Comparison of ENCODE assay signal across 24 cellular contexts in genomic region chr7:46156835-46157234, GRCh38.
"Had no signal": no experiment of that assay in that cellular context is flagged by ENCODE, and none has a peak within 500 bp of the region (broad histone marks: within the 10 kb centered on the region; RNA-seq: fewer than 3 reads in every experiment).

No MANE protein-coding gene starts in this region.

- H3K27ac ChIP-seq: coronary artery, dorsolateral prefrontal cortex, esophagus squamous epithelium, foreskin keratinocyte, gastrocnemius medialis, heart right ventricle, left lung, lower lobe of right lung had no signal

- H3K4me1 Mint-ChIP-seq: naive B cell had no signal

- H3K27me3 ChIP-seq: foreskin keratinocyte, gastrocnemius medialis, heart right ventricle, left lung had no signal

- H3K4me1 ChIP-seq: esophagus squamous epithelium, gastrocnemius medialis, heart right ventricle, left lung, lower lobe of right lung had no signal

- H3K27ac Mint-ChIP-seq: mesothelial cell of epicardium, naive B cell had no signal

- H3K4me3 Mint-ChIP-seq: mesothelial cell of epicardium, naive B cell had no signal

- H3K4me3 ChIP-seq: coronary artery, dorsolateral prefrontal cortex, esophagus squamous epithelium, gastrocnemius medialis, heart right ventricle, left lung, lower lobe of right lung, mucosa of descending colon had no signal

- H3K36me3 ChIP-seq: esophagus squamous epithelium, gastrocnemius medialis, heart right ventricle, left lung, lower lobe of right lung had no signal

- FAIRE-seq: colon, endothelial cell of umbilical vein, islet of Langerhans, keratinocyte had no signal

- ATAC-seq: foreskin keratinocyte, gastrocnemius medialis, heart right ventricle, left cardiac atrium, left lung, left ventricle myocardium superior, lower lobe of right lung, mucosa of descending colon had no signal

- H3K9me3 ChIP-seq: esophagus squamous epithelium, gastrocnemius medialis, heart right ventricle, left lung, lower lobe of right lung, mucosa of descending colon had no signal

- DNase-seq: dermis blood vessel endothelial cell; dorsolateral prefrontal cortex; effector CD4-positive, alpha-beta T cell; effector memory CD4-positive, alpha-beta T cell; esophagus squamous epithelium; foreskin keratinocyte; gastrocnemius medialis; glutamatergic neuron; head of caudate nucleus; heart right ventricle; hippocampal formation; left cardiac atrium; left lung; left ventricle myocardium superior; lower lobe of right lung; mesenchymal stem cell; mucosa of descending colon; naive B cell had no signal

- H3K36me3 Mint-ChIP-seq: mesothelial cell of epicardium, naive B cell had no signal
